ENCODE assay signal across 8 cellular contexts in the genomic region with DNA sequence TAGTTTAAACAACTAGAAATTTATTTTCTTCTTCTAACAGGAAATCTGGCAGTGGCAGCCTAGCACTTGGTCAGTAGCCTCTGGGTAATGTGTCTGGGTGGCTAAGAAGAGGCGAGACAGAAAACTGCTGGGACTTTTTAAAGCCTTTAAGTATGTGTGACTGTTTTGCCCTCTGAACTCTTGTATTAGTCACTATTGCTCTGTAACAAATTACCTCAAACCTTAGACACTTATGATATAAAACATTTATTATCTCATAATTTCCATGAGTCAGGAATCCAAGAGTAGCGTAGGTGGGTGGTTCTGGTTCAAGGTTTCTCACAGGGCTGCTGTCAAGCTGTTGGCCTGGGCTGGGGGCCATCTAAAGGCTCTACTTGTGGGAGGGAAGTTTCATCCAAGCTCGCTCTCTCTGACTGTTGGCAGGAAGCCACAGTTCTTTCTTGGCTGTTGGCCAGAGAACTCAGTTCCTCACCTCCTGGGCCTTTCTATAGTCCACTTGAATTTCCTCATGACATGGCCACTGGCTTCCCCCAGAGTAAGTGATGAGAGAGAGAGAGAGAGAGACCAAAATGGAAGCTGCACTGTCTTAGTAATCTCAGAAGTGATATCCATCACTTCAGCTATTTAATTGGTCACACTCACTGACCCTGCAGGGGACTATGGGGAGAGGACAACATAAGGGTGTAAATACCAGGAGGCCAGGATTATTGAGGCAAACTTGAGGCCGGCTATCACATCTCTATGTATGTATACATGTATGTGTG. TPM values are rescaled to one million over a fixed set of nuclear protein-coding genes. Genes with fewer than 3 reads are reported as not detected.
DNase-seq lines count a peak whose midpoint lies in the region; ATAC-seq and TF ChIP-seq lines count a peak whose summit lies in the region.

No MANE protein-coding gene starts in this region.

- no peak for TF ChIP-seq CTCF in ascending aorta (IDR thresholded peaks at IDR 0.05)

- no peaks in the 10 kb centered on the region for H3K36me3 ChIP-seq in ascending aorta

- H3K4me1 Mint-ChIP-seq in T-helper 1 cell treated with Interleukin-12 subunit alpha and Interleukin-12 subunit beta and Interleukin-4 antibody, amounts not matched to agents 30 μg/mL and 1 μg/mL, for 36 hours (ENCODE audit: low read depth) = peaks cover 33% of the 10 kb centered on the region

- no peaks in the 10 kb centered on the region for H3K9me3 Mint-ChIP-seq in T-helper 1 cell treated with Interleukin-12 subunit alpha and Interleukin-12 subunit beta and Interleukin-4 antibody, amounts not matched to agents 30 μg/mL and 1 μg/mL, for 36 hours

- intact Hi-C loops in ascending aorta (cut with DNase I) = no loop called here

- H3K27ac Mint-ChIP-seq in T-helper 1 cell treated with Interleukin-12 subunit alpha and Interleukin-12 subunit beta and Interleukin-4 antibody, amounts not matched to agents 30 μg/mL and 1 μg/mL, for 36 hours = peak overlapping the region; percentile 85

- no peak overlapping the region for H3K4me3 Mint-ChIP-seq in T-helper 1 cell treated with Interleukin-12 subunit alpha and Interleukin-12 subunit beta and Interleukin-4 antibody, amounts not matched to agents 30 μg/mL and 1 μg/mL, for 36 hours

- DNase-seq in NCI-H2107 treated with DMSO at 0.1 percent for 48 hours (lab: John Stamatoyannopoulos, UW; ENCODE audit: unreplicated experiment) (peak; percentile 11), NCI-H2107 (lab: John Stamatoyannopoulos, UW) (no peak), LoVo (ENCODE audit: low spot score) (peak; percentile 92), ascending aorta (ENCODE audit: low spot score in 2 of 2) (peak; percentile 87 to 97), iris pigment epithelial cell (ENCODE audit: low read depth) (peak; percentile 100)
- peak; percentile 89 for DNase-seq in stimulated activated CD4-positive, alpha-beta T cell treated with anti-CD3 and anti-CD28 coated beads, Interleukin-15, amount 100 ng/mL, for 24 hours

- no peak overlapping the region for H3K4me3 ChIP-seq in ascending aorta

- H3K27me3 Mint-ChIP-seq in T-helper 1 cell treated with Interleukin-12 subunit alpha and Interleukin-12 subunit beta and Interleukin-4 antibody, amounts not matched to agents 30 μg/mL and 1 μg/mL, for 36 hours (ENCODE audit: low read depth) = no peaks in the 10 kb centered on the region

- no peak for ATAC-seq in GM18520 (IDR thresholded peaks at IDR 0.05; ENCODE audit: unreplicated experiment)

- H3K27me3 ChIP-seq in ascending aorta = no peaks in the 10 kb centered on the region

- no peaks in the 10 kb centered on the region for H3K9me3 ChIP-seq in ascending aorta

- peaks cover 9 to 44% of the 10 kb centered on the region in 2 donors for H3K4me1 ChIP-seq in ascending aorta

- peaks cover 3% of the 10 kb centered on the region for H3K36me3 Mint-ChIP-seq in T-helper 1 cell treated with Interleukin-12 subunit alpha and Interleukin-12 subunit beta and Interleukin-4 antibody, amounts not matched to agents 30 μg/mL and 1 μg/mL, for 36 hours (ENCODE audit: low read depth)

- H3K27ac ChIP-seq in ascending aorta = peak overlapping the region; percentile 90 to 93

RNA-seq across cellular contexts. Expression of a gene that starts 17.4 kb away (rescaled TPM):
- total RNA-seq in ascending aorta = 11.1 TPM

RNA-seq across cellular contexts. Expression of a gene that starts 17.8 kb away (rescaled TPM):
- not detected for total RNA-seq in ascending aorta
